21 cellular contexts compared by ENCODE assay signal in the genomic region with DNA sequence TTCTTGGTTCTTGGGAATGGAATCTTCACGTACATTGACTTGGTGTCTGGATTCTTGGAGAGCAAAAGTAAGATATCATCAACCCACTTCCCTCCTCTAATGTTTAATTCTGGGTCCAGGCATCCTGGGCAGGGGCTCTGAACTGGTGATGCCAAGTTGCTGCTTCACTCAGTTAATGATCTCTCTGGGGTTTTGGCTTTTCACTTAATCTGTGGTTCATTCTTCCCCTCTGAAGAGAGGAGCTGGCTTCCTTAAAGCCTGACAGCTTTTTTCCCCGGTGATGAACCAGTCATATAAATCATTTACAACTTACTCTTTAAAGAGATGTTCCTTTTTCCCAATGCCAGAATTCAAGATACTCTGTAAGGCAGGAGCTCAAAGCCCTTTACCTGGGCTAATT.
DNase-seq lines count a peak whose midpoint lies in the region; ATAC-seq, FAIRE-seq and TF ChIP-seq lines count a peak whose summit lies in the region.
"Had no signal": no experiment of that assay in that cellular context is flagged by ENCODE, and none has a peak within 500 bp of the region (broad histone marks: within the 10 kb centered on the region; RNA-seq: fewer than 3 reads in every experiment).

No MANE protein-coding gene starts in this region.

- no peaks in the 10 kb centered on the region for H3K9me3 Mint-ChIP-seq in neural progenitor cell
- H3K9me3 Mint-ChIP-seq: H9 had no signal

- no peak overlapping the region for H3K27ac Mint-ChIP-seq in neural progenitor cell
- H3K27ac Mint-ChIP-seq: B cell; CD4-positive, alpha-beta memory T cell; H9 had no signal

- peaks cover 35% of the 10 kb centered on the region for H3K79me2 ChIP-seq in hepatocyte
- H3K79me2 ChIP-seq in neural progenitor cell (ENCODE audit: low read depth) = no peaks in the 10 kb centered on the region

- no peaks in the 10 kb centered on the region for H3K36me3 Mint-ChIP-seq in neural progenitor cell

- H3K27me3 ChIP-seq in neutrophil (no peaks in the 10 kb centered on the region), hepatocyte (no peaks in the 10 kb centered on the region), neural progenitor cell (no peaks in the 10 kb centered on the region)
- H3K27me3 ChIP-seq: SJCRH30 had no signal

- H3K4me2 ChIP-seq in hepatocyte (no peak overlapping the region), neural progenitor cell (no peak overlapping the region)

- no peak overlapping the region for H3K9ac ChIP-seq in neural progenitor cell

- H3K4me3 ChIP-seq in neutrophil (ENCODE audit: low read depth in 1 of 2, low read length in 1 of 2) (no peak overlapping the region), hepatocyte (no peak overlapping the region), neural progenitor cell (no peak overlapping the region)
- H3K4me3 ChIP-seq: SJCRH30 had no signal

- H3K4me3 Mint-ChIP-seq in neural progenitor cell = no peak overlapping the region
- H3K4me3 Mint-ChIP-seq: B cell; CD4-positive, alpha-beta memory T cell; H9 had no signal

- peak; percentile 62 for FAIRE-seq in GM18507 (lab: Jason Lieb, UNC)
- FAIRE-seq in GM19239 (lab: Jason Lieb, UNC) = peak; percentile 33
- FAIRE-seq: D721Med, GM12892 had no signal

- H4K20me1 ChIP-seq in hepatocyte (ENCODE audit: insufficient read depth, poor library complexity, severe bottlenecking) (no peaks in the 10 kb centered on the region), neural progenitor cell (ENCODE audit: low read depth) (peaks cover 5% of the 10 kb centered on the region)

- DNase-seq in GM18507 (ENCODE audit: extremely low spot score, insufficient read length, low read depth) (no peak), GM19239 (ENCODE audit: insufficient read length, low spot score) (no peak), hepatocyte (ENCODE audit: low spot score) (no peak), neural progenitor cell (ENCODE audit: low spot score) (no peak)
- DNase-seq: CD4-positive, alpha-beta memory T cell; DND-41; GDM1; H9; KBM-7; NCI-H1105 treated with DMSO at 0.1 percent for 48 hours; NCI-H2029; NCI-H510A treated with DMSO at 0.1 percent for 48 hours; RPMI8226; SJCRH30; SW 1271 had no signal

- peaks cover 10% of the 10 kb centered on the region for H3F3A ChIP-seq in neural progenitor cell (ENCODE audit: low read depth)

- H3K27ac ChIP-seq in neutrophil = peak overlapping the region; percentile 83
- no peak overlapping the region for H3K27ac ChIP-seq in hepatocyte
- no peak overlapping the region for H3K27ac ChIP-seq in neural progenitor cell
- H3K27ac ChIP-seq: SJCRH30 had no signal

- ATAC-seq in HG03378 (IDR thresholded peaks at IDR 0.05; ENCODE audit: unreplicated experiment) (peak; percentile 76), SK-N-SH treated with all-trans-retinoic acid at 6 μM for 48 hours (no peak)

- H3K9me3 ChIP-seq in neutrophil = no peaks in the 10 kb centered on the region
- no peaks in the 10 kb centered on the region for H3K9me3 ChIP-seq in hepatocyte (ENCODE audit: low read depth)
- H3K9me3 ChIP-seq in neural progenitor cell (ENCODE audit: low read depth) = no peaks in the 10 kb centered on the region

- H3K4me1 ChIP-seq in neutrophil (ENCODE audit: control insufficient read depth in 1 of 2, insufficient read depth in 1 of 2, low read depth in 1 of 2, low read length in 1 of 2) (peaks cover 23 to 53% of the 10 kb centered on the region in 2 experiments), hepatocyte (ENCODE audit: insufficient read depth) (peaks cover 22% of the 10 kb centered on the region), neural progenitor cell (peaks cover 15% of the 10 kb centered on the region)
- H3K4me1 ChIP-seq: SJCRH30 had no signal

- no peak overlapping the region for H2AFZ ChIP-seq in hepatocyte
- no peak overlapping the region for H2AFZ ChIP-seq in neural progenitor cell (replicated peaks)

- no peaks in the 10 kb centered on the region for H3K9me2 ChIP-seq in hepatocyte (replicated peaks; ENCODE audit: insufficient read depth)

- 66% methylated on average over 2 of the region's 2 CpGs for WGBS in hepatocyte (ENCODE audit: low lambda C conversion rate, missing lambda C conversion rate)

- H3K4me1 Mint-ChIP-seq in neural progenitor cell = peaks cover 18% of the 10 kb centered on the region

- TF ChIP-seq CTCF in neutrophil (IDR thresholded peaks at IDR 0.05) (no peak), hepatocyte (IDR thresholded peaks at IDR 0.05; ENCODE audit: poor library complexity) (no peak), neural progenitor cell (IDR thresholded peaks at IDR 0.05) (no peak)

- peaks cover 3% of the 10 kb centered on the region for H3K27me3 Mint-ChIP-seq in neural progenitor cell (ENCODE audit: insufficient read depth, low read depth)
- H3K27me3 Mint-ChIP-seq: CD4-positive, alpha-beta memory T cell had no signal

- H3K36me3 ChIP-seq in neutrophil = no peaks in the 10 kb centered on the region
- H3K36me3 ChIP-seq in hepatocyte (replicated peaks; ENCODE audit: insufficient read depth, low read depth) = no peaks in the 10 kb centered on the region
- H3K36me3 ChIP-seq in neural progenitor cell = no peaks in the 10 kb centered on the region
- H3K36me3 ChIP-seq: SJCRH30 had no signal

TF ChIP-seq in SK-N-SH treated with all-trans-retinoic acid at 6 μM for 48 hours, 23 proteins besides CTCF, POLR2A, EP300 and RAD21 (continues in another document):
- TF ChIP-seq CSDC2 (CRISPR knock-in tag; IDR thresholded peaks at IDR 0.05) (no peak), ZNF565 (CRISPR knock-in tag; conservative IDR thresholded peaks at IDR 0.05; ENCODE audit: low read depth) (no peak), BACH2 (CRISPR knock-in tag; IDR thresholded peaks at IDR 0.05; ENCODE audit: borderline replicate concordance) (no peak), GLIS3 (CRISPR knock-in tag; IDR thresholded peaks at IDR 0.05) (no peak), ZNF8 (CRISPR knock-in tag; IDR thresholded peaks at IDR 0.05) (no peak), ISL1 (CRISPR knock-in tag; IDR thresholded peaks at IDR 0.05) (no peak), ZFP3 (CRISPR knock-in tag; IDR thresholded peaks at IDR 0.05) (no peak), PPARA (CRISPR knock-in tag; IDR thresholded peaks at IDR 0.05; ENCODE audit: borderline replicate concordance) (no peak), ZFP30 (CRISPR knock-in tag; IDR thresholded peaks at IDR 0.05) (no peak), ESRRG (CRISPR knock-in tag; IDR thresholded peaks at IDR 0.05) (no peak), ZNF70 (CRISPR knock-in tag; IDR thresholded peaks at IDR 0.05) (no peak)
- TF ChIP-seq, protein P1, sequence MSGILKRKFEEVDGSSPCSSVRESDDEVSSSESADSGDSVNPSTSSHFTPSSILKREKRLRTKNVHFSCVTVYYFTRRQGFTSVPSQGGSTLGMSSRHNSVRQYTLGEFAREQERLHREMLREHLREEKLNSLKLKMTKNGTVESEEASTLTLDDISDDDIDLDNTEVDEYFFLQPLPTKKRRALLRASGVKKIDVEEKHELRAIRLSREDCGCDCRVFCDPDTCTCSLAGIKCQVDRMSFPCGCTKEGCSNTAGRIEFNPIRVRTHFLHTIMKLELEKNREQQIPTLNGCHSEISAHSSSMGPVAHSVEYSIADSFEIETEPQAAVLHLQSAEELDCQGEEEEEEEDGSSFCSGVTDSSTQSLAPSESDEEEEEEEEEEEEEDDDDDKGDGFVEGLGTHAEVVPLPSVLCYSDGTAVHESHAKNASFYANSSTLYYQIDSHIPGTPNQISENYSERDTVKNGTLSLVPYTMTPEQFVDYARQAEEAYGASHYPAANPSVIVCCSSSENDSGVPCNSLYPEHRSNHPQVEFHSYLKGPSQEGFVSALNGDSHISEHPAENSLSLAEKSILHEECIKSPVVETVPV (CRISPR knock-in tag; IDR thresholded peaks at IDR 0.05) = no peak
- TF ChIP-seq, protein P2, sequence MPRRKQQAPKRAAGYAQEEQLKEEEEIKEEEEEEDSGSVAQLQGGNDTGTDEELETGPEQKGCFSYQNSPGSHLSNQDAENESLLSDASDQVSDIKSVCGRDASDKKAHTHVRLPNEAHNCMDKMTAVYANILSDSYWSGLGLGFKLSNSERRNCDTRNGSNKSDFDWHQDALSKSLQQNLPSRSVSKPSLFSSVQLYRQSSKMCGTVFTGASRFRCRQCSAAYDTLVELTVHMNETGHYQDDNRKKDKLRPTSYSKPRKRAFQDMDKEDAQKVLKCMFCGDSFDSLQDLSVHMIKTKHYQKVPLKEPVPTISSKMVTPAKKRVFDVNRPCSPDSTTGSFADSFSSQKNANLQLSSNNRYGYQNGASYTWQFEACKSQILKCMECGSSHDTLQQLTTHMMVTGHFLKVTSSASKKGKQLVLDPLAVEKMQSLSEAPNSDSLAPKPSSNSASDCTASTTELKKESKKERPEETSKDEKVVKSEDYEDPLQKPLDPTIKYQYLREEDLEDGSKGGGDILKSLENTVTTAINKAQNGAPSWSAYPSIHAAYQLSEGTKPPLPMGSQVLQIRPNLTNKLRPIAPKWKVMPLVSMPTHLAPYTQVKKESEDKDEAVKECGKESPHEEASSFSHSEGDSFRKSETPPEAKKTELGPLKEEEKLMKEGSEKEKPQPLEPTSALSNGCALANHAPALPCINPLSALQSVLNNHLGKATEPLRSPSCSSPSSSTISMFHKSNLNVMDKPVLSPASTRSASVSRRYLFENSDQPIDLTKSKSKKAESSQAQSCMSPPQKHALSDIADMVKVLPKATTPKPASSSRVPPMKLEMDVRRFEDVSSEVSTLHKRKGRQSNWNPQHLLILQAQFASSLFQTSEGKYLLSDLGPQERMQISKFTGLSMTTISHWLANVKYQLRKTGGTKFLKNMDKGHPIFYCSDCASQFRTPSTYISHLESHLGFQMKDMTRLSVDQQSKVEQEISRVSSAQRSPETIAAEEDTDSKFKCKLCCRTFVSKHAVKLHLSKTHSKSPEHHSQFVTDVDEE (CRISPR knock-in tag; IDR thresholded peaks at IDR 0.05) = no peak
- TF ChIP-seq, protein P3, sequence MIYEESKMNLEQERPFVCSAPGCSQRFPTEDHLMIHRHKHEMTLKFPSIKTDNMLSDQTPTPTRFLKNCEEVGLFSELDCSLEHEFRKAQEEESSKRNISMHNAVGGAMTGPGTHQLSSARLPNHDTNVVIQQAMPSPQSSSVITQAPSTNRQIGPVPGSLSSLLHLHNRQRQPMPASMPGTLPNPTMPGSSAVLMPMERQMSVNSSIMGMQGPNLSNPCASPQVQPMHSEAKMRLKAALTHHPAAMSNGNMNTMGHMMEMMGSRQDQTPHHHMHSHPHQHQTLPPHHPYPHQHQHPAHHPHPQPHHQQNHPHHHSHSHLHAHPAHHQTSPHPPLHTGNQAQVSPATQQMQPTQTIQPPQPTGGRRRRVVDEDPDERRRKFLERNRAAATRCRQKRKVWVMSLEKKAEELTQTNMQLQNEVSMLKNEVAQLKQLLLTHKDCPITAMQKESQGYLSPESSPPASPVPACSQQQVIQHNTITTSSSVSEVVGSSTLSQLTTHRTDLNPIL (CRISPR knock-in tag; IDR thresholded peaks at IDR 0.05; ENCODE audit: low read depth) = no peak
